Comparison of ENCODE assay signal across 1 cellular context in genomic region chr9:35495984-35496383, GRCh38.
TF ChIP-seq lines count a peak whose summit lies in the region.

No MANE protein-coding gene starts in this region.

TF ChIP-seq in GM23338, 12 proteins besides CTCF, POLR2A, EP300 and RAD21 (continued from another document):
- TF ChIP-seq REST (IDR thresholded peaks at IDR 0.05; ENCODE audit: unreplicated experiment) (no peak), ZNF331 (CRISPR knock-in tag; IDR thresholded peaks at IDR 0.05; ENCODE audit: low read depth) (no peak), CREB1 (CRISPR knock-in tag; IDR thresholded peaks at IDR 0.05; ENCODE audit: low read depth) (no peak), POLR2AphosphoS5 (IDR thresholded peaks at IDR 0.05; ENCODE audit: low read depth) (no peak), ZNF114 (CRISPR knock-in tag; IDR thresholded peaks at IDR 0.05) (no peak), JUNB (IDR thresholded peaks at IDR 0.05; ENCODE audit: unreplicated experiment) (no peak)
TF ChIP-seq in GM23338: peak in this region for 0.
